In the genomic region with DNA sequence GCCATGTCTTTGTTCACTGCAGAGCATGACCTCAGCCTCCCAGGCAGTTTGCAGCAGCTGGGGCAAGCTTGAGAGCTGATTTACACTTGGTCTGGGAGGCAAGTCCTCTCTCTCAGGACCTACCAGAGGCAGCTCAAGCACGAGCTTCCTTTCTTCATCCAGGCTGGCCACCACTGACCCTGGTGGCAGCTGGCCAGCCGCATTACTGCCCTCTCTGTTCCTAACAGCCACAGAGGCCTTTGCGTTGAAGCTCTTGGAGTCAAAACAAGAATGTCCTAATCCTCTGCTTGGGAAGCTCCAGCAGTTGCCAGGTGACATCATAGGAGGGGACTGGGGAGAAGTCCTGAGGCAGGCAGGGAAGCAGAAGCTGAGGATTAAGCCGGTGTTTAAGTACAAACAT, we compare ENCODE assay signal across 11 cellular contexts.
DNase-seq lines count a peak whose midpoint lies in the region; ATAC-seq and TF ChIP-seq lines count a peak whose summit lies in the region.
"Had no signal": no experiment of that assay in that cellular context is flagged by ENCODE, and none has a peak within 500 bp of the region (broad histone marks: within the 10 kb centered on the region; RNA-seq: fewer than 3 reads in every experiment).

No MANE protein-coding gene starts in this region.

- TF ChIP-seq CTCF in adrenal gland (IDR thresholded peaks at IDR 0.05): no peak
- TF ChIP-seq CTCF in ovary (IDR thresholded peaks at IDR 0.05): no peak
- TF ChIP-seq CTCF in MM.1S (IDR thresholded peaks at IDR 0.05; ENCODE audit: low read length): no peak

- ATAC-seq in left cardiac atrium: peak; percentile 85 to 91
- ATAC-seq: esophagus mucosa had no signal

- no peaks in the 10 kb centered on the region for H3K9me2 ChIP-seq in MM.1S (replicated peaks; ENCODE audit: insufficient read depth, low read length)

- no peaks in the 10 kb centered on the region for H3K9me3 ChIP-seq in adrenal gland (replicated peaks in 1 of 3)
- no peaks in the 10 kb centered on the region for H3K9me3 ChIP-seq in ovary
- H3K9me3 ChIP-seq in MM.1S (replicated peaks; ENCODE audit: insufficient read depth, low read length): no peaks in the 10 kb centered on the region

- DNase-seq in AG08395 (ENCODE audit: low spot score): peak; percentile 91
- DNase-seq in adrenal gland: peak in 6 of 7 donors; percentile 48 to 82 (median 63)
- peak; percentile 84 for DNase-seq in left cardiac atrium
- DNase-seq in ovary: peak; percentile 73 to 87 (median 79)
- DNase-seq in SW480 (ENCODE audit: low spot score): no peak
- no peak for DNase-seq in MM.1S
- DNase-seq in NAMALWA (ENCODE audit: low spot score): no peak
- no peak for DNase-seq in DMS114 treated with DMSO at 0.1 percent for 48 hours (lab: John Stamatoyannopoulos, UW; ENCODE audit: unreplicated experiment)
- DNase-seq: activated CD4-positive, alpha-beta T cell treated with anti-CD3 and anti-CD28 coated beads, Interleukin-2, amount 50 U/mL, for 4 hours; NCI-H510A had no signal

- H3K4me2 ChIP-seq in MM.1S (ENCODE audit: low read depth, low read length): no peak overlapping the region

- no peaks in the 10 kb centered on the region for H3F3A ChIP-seq in MM.1S (ENCODE audit: insufficient read depth, low read length)

- intact Hi-C loops in adrenal gland (cut with DNase I) (no loop called here), left cardiac atrium (cut with DNase I) (no loop called here), ovary (cut with DNase I) (no loop called here)

- H3K36me3 ChIP-seq in adrenal gland (replicated peaks in 1 of 2) (no peaks in the 10 kb centered on the region), ovary (no peaks in the 10 kb centered on the region), MM.1S (replicated peaks; ENCODE audit: insufficient read depth, low read length) (no peaks in the 10 kb centered on the region)

- H3K27me3 ChIP-seq in adrenal gland: no peaks in the 10 kb centered on the region
- H3K27me3 ChIP-seq in ovary: no peaks in the 10 kb centered on the region
- no peaks in the 10 kb centered on the region for H3K27me3 ChIP-seq in MM.1S (replicated peaks; ENCODE audit: insufficient read depth, low read length)

- no peak overlapping the region for H3K9ac ChIP-seq in MM.1S (ENCODE audit: low read length)

- H4K20me1 ChIP-seq in MM.1S (ENCODE audit: insufficient read depth, low read length): no peaks in the 10 kb centered on the region

- H3K79me2 ChIP-seq in MM.1S (ENCODE audit: low read length): no peaks in the 10 kb centered on the region

- peak overlapping the region in 3 of 5 donors; percentile 8 to 84 (median 72) for H3K27ac ChIP-seq in adrenal gland
- H3K27ac ChIP-seq in ovary: peak overlapping the region in 1 of 2 donors; percentile 23
- H3K27ac ChIP-seq in MM.1S (ENCODE audit: low read length): no peak overlapping the region

- no peak overlapping the region for H3K4me3 ChIP-seq in adrenal gland
- H3K4me3 ChIP-seq in ovary: no peak overlapping the region
- no peak overlapping the region for H3K4me3 ChIP-seq in MM.1S (ENCODE audit: low read length)

- H3K4me1 ChIP-seq in adrenal gland (replicated peaks in 1 of 2): peaks cover 17 to 41% of the 10 kb centered on the region in 2 donors
- H3K4me1 ChIP-seq in ovary (ENCODE audit: insufficient read depth): peaks cover 17% of the 10 kb centered on the region
- H3K4me1 ChIP-seq in MM.1S (ENCODE audit: low read length): no peaks in the 10 kb centered on the region

- no peak overlapping the region for H2AFZ ChIP-seq in MM.1S (ENCODE audit: low read length)

- TF ChIP-seq EP300 in ovary (IDR thresholded peaks at IDR 0.05): no peak

- 54 to 75% (median 61%) methylated on average over 1 to 4 of the region's 4 CpGs for WGBS in adrenal gland, 4 donors
- 8 to 19% (median 14%) methylated on average over 4 of the region's 4 CpGs for WGBS in ovary, 3 donors

- TF ChIP-seq POLR2A in adrenal gland (IDR thresholded peaks at IDR 0.05) (no peak), ovary (IDR thresholded peaks at IDR 0.05) (no peak)

Comparison
In these comparisons a context has a peak if more than half of its experiments do, and no peak if none do; other contexts are left out.
1. DNase-seq: peak in AG08395 (single experiment), adrenal gland (6 of 7), left cardiac atrium (single experiment) and ovary (5 of 5); none in SW480 (single experiment), MM.1S (single experiment), NAMALWA (single experiment) and DMS114 treated with DMSO at 0.1 percent for 48 hours (single experiment).